2 cellular contexts compared by ENCODE assay signal in genomic region chr9:35929188-35929718, GRCh38.
TF ChIP-seq lines count a peak whose summit lies in the region.

No MANE protein-coding gene starts in this region.

TF ChIP-seq in IMR-90, 13 proteins besides CTCF, POLR2A, EP300 and RAD21:
- TF ChIP-seq, protein P1, sequence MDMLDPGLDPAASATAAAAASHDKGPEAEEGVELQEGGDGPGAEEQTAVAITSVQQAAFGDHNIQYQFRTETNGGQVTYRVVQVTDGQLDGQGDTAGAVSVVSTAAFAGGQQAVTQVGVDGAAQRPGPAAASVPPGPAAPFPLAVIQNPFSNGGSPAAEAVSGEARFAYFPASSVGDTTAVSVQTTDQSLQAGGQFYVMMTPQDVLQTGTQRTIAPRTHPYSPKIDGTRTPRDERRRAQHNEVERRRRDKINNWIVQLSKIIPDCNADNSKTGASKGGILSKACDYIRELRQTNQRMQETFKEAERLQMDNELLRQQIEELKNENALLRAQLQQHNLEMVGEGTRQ (IDR thresholded peaks at IDR 0.05; ENCODE audit: low read depth, low read length): no peak
- no peak for TF ChIP-seq RFX5 (IDR thresholded peaks at IDR 0.05; ENCODE audit: low read depth, low read length)
- no peak for TF ChIP-seq NFE2L2 (IDR thresholded peaks at IDR 0.05; ENCODE audit: low read depth, low read length)
- no peak for TF ChIP-seq CEBPB (IDR thresholded peaks at IDR 0.05; ENCODE audit: low read depth, low read length)
- no peak for TF ChIP-seq BHLHE40 (IDR thresholded peaks at IDR 0.05; ENCODE audit: low read depth, low read length)
- no peak for TF ChIP-seq MAFK (IDR thresholded peaks at IDR 0.05; ENCODE audit: low read depth, low read length)
- no peak for TF ChIP-seq MAZ (IDR thresholded peaks at IDR 0.05; ENCODE audit: borderline replicate concordance, low read depth, low read length)
- TF ChIP-seq CHD1 (IDR thresholded peaks at IDR 0.05; ENCODE audit: low read depth, low read length): no peak
- TF ChIP-seq FOS (IDR thresholded peaks at IDR 0.05; ENCODE audit: low read depth, low read length): no peak
- TF ChIP-seq, protein P2, sequence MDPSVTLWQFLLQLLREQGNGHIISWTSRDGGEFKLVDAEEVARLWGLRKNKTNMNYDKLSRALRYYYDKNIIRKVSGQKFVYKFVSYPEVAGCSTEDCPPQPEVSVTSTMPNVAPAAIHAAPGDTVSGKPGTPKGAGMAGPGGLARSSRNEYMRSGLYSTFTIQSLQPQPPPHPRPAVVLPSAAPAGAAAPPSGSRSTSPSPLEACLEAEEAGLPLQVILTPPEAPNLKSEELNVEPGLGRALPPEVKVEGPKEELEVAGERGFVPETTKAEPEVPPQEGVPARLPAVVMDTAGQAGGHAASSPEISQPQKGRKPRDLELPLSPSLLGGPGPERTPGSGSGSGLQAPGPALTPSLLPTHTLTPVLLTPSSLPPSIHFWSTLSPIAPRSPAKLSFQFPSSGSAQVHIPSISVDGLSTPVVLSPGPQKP (IDR thresholded peaks at IDR 0.05; ENCODE audit: borderline replicate concordance, low read depth, low read length): no peak
- no peak for TF ChIP-seq MXI1 (IDR thresholded peaks at IDR 0.05; ENCODE audit: borderline replicate concordance, low read depth, low read length)
- no peak for TF ChIP-seq RCOR1 (IDR thresholded peaks at IDR 0.05; ENCODE audit: insufficient replicate concordance, low read length)

TF ChIP-seq in HepG2, 621 proteins besides CTCF, POLR2A, EP300 and RAD21:
- no peak for TF ChIP-seq ZNF296 (CRISPR knock-in tag; conservative IDR thresholded peaks at IDR 0.05)
- TF ChIP-seq BCL6 (CRISPR knock-in tag; IDR thresholded peaks at IDR 0.05): peak; percentile 30; the same call in 1 of the 2 replicates
- TF ChIP-seq HNF4A (CRISPR knock-in tag; IDR thresholded peaks at IDR 0.05): 0 out of 2 replicates have a peak, but pooled peaks have one; percentile 18
